In genomic region chr5:133906303-133906702, GRCh38 we compare ENCODE assay signal across 12 cellular contexts.
DNase-seq lines count a peak whose midpoint lies in the region; ATAC-seq, FAIRE-seq and TF ChIP-seq lines count a peak whose summit lies in the region.
"Had no signal": no experiment of that assay in that cellular context is flagged by ENCODE, and none has a peak within 500 bp of the region (broad histone marks: within the 10 kb centered on the region; RNA-seq: fewer than 3 reads in every experiment).

No MANE protein-coding gene starts in this region.

- no peak overlapping the region; a peak in 1 of 4 replicates for H3K9ac ChIP-seq in K562 (ENCODE audit: insufficient read depth in 1 of 2, low read depth in 2 of 2, low read length in 2 of 2)

- in situ Hi-C loops in K562 (cut with MboI): no loop called here

- intact Hi-C loops in K562 (cut with micrococcal nuclease): loop anchor here (1.0 kb wide), 1 partner anchor 38 kb away; no protein-coding TSS in a partner anchor

- FAIRE-seq in K562 (lab: Jason Lieb, UNC): peak; percentile 71
- FAIRE-seq: H54 had no signal

- H3K4me1 ChIP-seq in BE2C: peaks cover 57% of the 10 kb centered on the region
- H3K4me1 ChIP-seq in K562 (replicated peaks in 1 of 2; ENCODE audit: control insufficient read depth in 2 of 2, insufficient read depth in 2 of 2, low read length in 2 of 2): peaks cover 35 to 49% of the 10 kb centered on the region in 2 experiments; a peak in 4 of 5 replicates

- no peak for TF ChIP-seq POLR2A in K562 (conservative IDR thresholded peaks at IDR 0.05)

- CTCF ChIA-PET in K562 (lab: Yijun Ruan, JAX; ENCODE audit: low intra/inter-chr PET ratio): interaction anchor here (0.7 to 1.3 kb wide), 2 partner anchors 38 to 74 kb away, joined by 3 to 4 read pairs; no protein-coding TSS in a partner anchor

- no peaks in the 10 kb centered on the region for H4K20me1 ChIP-seq in K562 (replicated peaks; ENCODE audit: control insufficient read depth, insufficient read depth, low read length)

- H3K9me3 ChIP-seq in BE2C (no peaks in the 10 kb centered on the region), K562 (replicated peaks; ENCODE audit: control insufficient read depth, insufficient read depth, low read depth, low read length) (no peaks in the 10 kb centered on the region)

- no peaks in the 10 kb centered on the region for H3K4me1 Mint-ChIP-seq in T-helper 2 cell treated with Interferon-gamma antibody and Interleukin-4, amounts not matched to agents 5 μg/mL and 100 μg/mL, for 36 hours (ENCODE audit: low read depth)
- H3K4me1 Mint-ChIP-seq in activated naive CD8-positive, alpha-beta T cell treated with anti-CD3 and anti-CD28 coated beads for 36 hours: peaks cover 2% of the 10 kb centered on the region

- no peak overlapping the region for H3K4me3 Mint-ChIP-seq in T-helper 2 cell treated with Interferon-gamma antibody and Interleukin-4, amounts not matched to agents 5 μg/mL and 100 μg/mL, for 36 hours
- H3K4me3 Mint-ChIP-seq in activated naive CD8-positive, alpha-beta T cell treated with anti-CD3 and anti-CD28 coated beads for 36 hours: no peak overlapping the region

- peak; percentile 63 to 64 for TF ChIP-seq RAD21 in K562 (CRISPR knock-in tag; conservative IDR thresholded peaks at IDR 0.05 in 1 of 2, IDR thresholded peaks at IDR 0.05 in 1 of 2)

- no peak overlapping the region for H3K27ac Mint-ChIP-seq in T-helper 2 cell treated with Interferon-gamma antibody and Interleukin-4, amounts not matched to agents 5 μg/mL and 100 μg/mL, for 36 hours
- H3K27ac Mint-ChIP-seq in activated naive CD8-positive, alpha-beta T cell treated with anti-CD3 and anti-CD28 coated beads for 36 hours: no peak overlapping the region

- BruUV-seq in K562 (replicated peaks; lab: Mats Ljungman, UMichigan): no TSS peak

- no peak for TF ChIP-seq EP300 in K562 (IDR thresholded peaks at IDR 0.05; ENCODE audit: low read length)

- no peaks in the 10 kb centered on the region for H3K9me3 Mint-ChIP-seq in T-helper 2 cell treated with Interferon-gamma antibody and Interleukin-4, amounts not matched to agents 5 μg/mL and 100 μg/mL, for 36 hours
- H3K9me3 Mint-ChIP-seq in activated naive CD8-positive, alpha-beta T cell treated with anti-CD3 and anti-CD28 coated beads for 36 hours: no peaks in the 10 kb centered on the region

- no peaks in the 10 kb centered on the region for H3K9me1 ChIP-seq in K562 (ENCODE audit: control insufficient read depth, insufficient read depth, low read length)

- 42% methylated on average over 5 of the region's 6 CpGs for whole genome bisulfite sequencing in K562 (ENCODE audit: insufficient coverage, low coverage, missing lambda C conversion rate)

- no peaks in the 10 kb centered on the region for H3K36me3 Mint-ChIP-seq in T-helper 2 cell treated with Interferon-gamma antibody and Interleukin-4, amounts not matched to agents 5 μg/mL and 100 μg/mL, for 36 hours (ENCODE audit: low read depth)
- H3K36me3 Mint-ChIP-seq in activated naive CD8-positive, alpha-beta T cell treated with anti-CD3 and anti-CD28 coated beads for 36 hours: no peaks in the 10 kb centered on the region

- no peaks in the 10 kb centered on the region for H3K79me2 ChIP-seq in K562 (ENCODE audit: control insufficient read depth, insufficient read depth, low read length)

- TF ChIP-seq CTCF in BE2C (IDR thresholded peaks at IDR 0.05; ENCODE audit: low read depth, low read length) (peak; percentile 22; the same call in 1 of the 2 replicates), GM10266 (IDR thresholded peaks at IDR 0.05; ENCODE audit: control insufficient read depth, insufficient read depth, low read depth, missing control alignments) (peak; percentile 40), K562 (IDR thresholded peaks at IDR 0.05 in 2 of 3, conservative IDR thresholded peaks at IDR 0.05 in 1 of 3; ENCODE audit: insufficient read depth in 2 of 3, low read depth in 1 of 3, low read length in 3 of 3) (peak; percentile 18 to 57 (median 37); a peak in 3 of 6 replicates)

- H3K4me3 ChIP-seq in BE2C (ENCODE audit: low read depth, low read length) (no peak overlapping the region), K562 (no peak overlapping the region)
- H3K4me3 ChIP-seq: PC-9 had no signal

- H3K27ac ChIP-seq in K562 (ENCODE audit: extremely low read depth, low read depth, low read length): no peak overlapping the region
- H3K27ac ChIP-seq: PC-9 had no signal

- no peaks in the 10 kb centered on the region for H3K27me3 ChIP-seq in BE2C
- H3K27me3 ChIP-seq in K562 (ENCODE audit: control insufficient read depth in 2 of 2, insufficient read depth in 2 of 2, low read length in 2 of 2): no peaks in the 10 kb centered on the region

- POLR2A ChIA-PET in K562 (lab: Yijun Ruan, JAX): interaction anchor here (0.7 to 1.5 kb wide), 3 partner anchors 9 to 68 kb away, joined by 4 to 7 read pairs (median 5); no protein-coding TSS in a partner anchor

- no peak overlapping the region for H3K4me2 ChIP-seq in K562 (ENCODE audit: insufficient read depth, low read length)
- H3K4me2 ChIP-seq: PC-9 had no signal

- ATAC-seq in K562: peak; percentile 36

- DNase-seq in BE2C: peak; percentile 51
- DNase-seq in GM10266 (ENCODE audit: extremely low spot score): peak; percentile 52
- DNase-seq in HuH-7 (ENCODE audit: low spot score): peak; percentile 52
- DNase-seq in K562 (ENCODE audit: extremely low read depth in 1 of 4, low spot score in 3 of 4): peak; percentile 33 to 39 (median 36)
- DNase-seq in T-helper 2 cell treated with Interferon-gamma antibody and Interleukin-4, amounts not matched to agents 5 μg/mL and 100 μg/mL, for 36 hours (ENCODE audit: low spot score): no peak
- no peak for DNase-seq in activated naive CD8-positive, alpha-beta T cell treated with anti-CD3 and anti-CD28 coated beads for 36 hours
- DNase-seq in NCI-H526 (lab: John Stamatoyannopoulos, UW): no peak
- DNase-seq: MV-4-11, NCI-H1436 treated with DMSO at 0.1 percent for 48 hours, NCI-H2227 treated with DMSO at 0.1 percent for 48 hours, PC-9 had no signal

- no peaks in the 10 kb centered on the region for H3K27me3 Mint-ChIP-seq in T-helper 2 cell treated with Interferon-gamma antibody and Interleukin-4, amounts not matched to agents 5 μg/mL and 100 μg/mL, for 36 hours (ENCODE audit: low read depth)
- H3K27me3 Mint-ChIP-seq in activated naive CD8-positive, alpha-beta T cell treated with anti-CD3 and anti-CD28 coated beads for 36 hours: no peaks in the 10 kb centered on the region

- H3K36me3 ChIP-seq in BE2C (no peaks in the 10 kb centered on the region), K562 (ENCODE audit: control insufficient read depth, insufficient read depth, low read length) (no peaks in the 10 kb centered on the region)

- no peak overlapping the region for H2AFZ ChIP-seq in K562 (ENCODE audit: low read depth, low read length)
- H2AFZ ChIP-seq: PC-9 had no signal

TF ChIP-seq in K562, 482 proteins besides CTCF, POLR2A, EP300 and RAD21:
- TF ChIP-seq SMC3 (conservative IDR thresholded peaks at IDR 0.05; ENCODE audit: insufficient read depth, low read depth, low read length) (0 out of 2 replicates have a peak, but pooled peaks have one; percentile 11), ZBTB26 (CRISPR knock-in tag; IDR thresholded peaks at IDR 0.05) (no peak), SMAD1 (IDR thresholded peaks at IDR 0.05; ENCODE audit: low read depth, low read length, partially characterized antibody) (no peak), MEF2D (tag; conservative IDR thresholded peaks at IDR 0.05; ENCODE audit: low read depth) (no peak), DEAF1 (CRISPR knock-in tag; IDR thresholded peaks at IDR 0.05) (peak; percentile 58)
TF ChIP-seq in K562: peak in this region for 2.

Comparison
In these comparisons a context has a peak if more than half of its experiments do, and no peak if none do; other contexts are left out.
1. DNase-seq: peak in BE2C (single experiment), GM10266 (single experiment), HuH-7 (single experiment) and K562 (4 of 4); none in T-helper 2 cell treated with Interferon-gamma antibody and Interleukin-4, amounts not matched to agents 5 μg/mL and 100 μg/mL, for 36 hours (single experiment), activated naive CD8-positive, alpha-beta T cell treated with anti-CD3 and anti-CD28 coated beads for 36 hours (single experiment) and NCI-H526 (0 of 2).
2. Peak in every context shown above with its lines, with median percentiles within 50 percentile points of each other: CTCF ChIP-seq.